ENCODE assay signal across 1 cellular context in the genomic region with DNA sequence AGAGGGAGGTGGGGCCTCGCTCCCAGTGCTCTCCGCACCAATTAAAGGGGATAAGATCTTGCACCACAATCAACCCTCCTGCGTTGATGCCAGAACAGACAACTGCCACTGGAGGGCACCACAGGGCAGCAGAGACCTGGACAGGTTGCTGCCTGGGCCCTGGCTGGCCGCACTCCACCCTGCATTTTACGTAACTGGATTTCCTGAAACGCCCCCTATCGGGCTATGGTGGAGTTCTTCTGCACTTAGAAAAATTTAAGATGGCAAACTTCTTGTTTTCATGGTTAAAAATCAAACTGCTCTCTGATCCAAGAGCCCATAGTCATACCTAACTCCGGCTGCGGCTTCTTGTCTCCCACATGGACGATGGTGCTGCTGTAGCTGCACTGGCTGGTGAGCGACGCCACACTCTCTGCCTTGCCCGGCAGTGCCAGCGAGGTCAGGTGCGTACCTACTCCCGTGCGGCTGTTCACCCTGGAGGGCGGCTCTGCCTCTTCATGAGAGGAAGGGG.
A peak's percentile ranks its signal among the peaks of the same experiment; 100 is the strongest.
TF ChIP-seq lines count a peak whose summit lies in the region.

No MANE protein-coding gene starts in this region.

TF ChIP-seq in HepG2, 621 proteins besides CTCF, POLR2A, EP300 and RAD21 (continued from another document and continues in another):
- TF ChIP-seq KLF12 (CRISPR knock-in tag; IDR thresholded peaks at IDR 0.05; ENCODE audit: borderline replicate concordance) (no peak), NFE2L1 (CRISPR knock-in tag; IDR thresholded peaks at IDR 0.05; ENCODE audit: borderline replicate concordance) (no peak), ZNF747 (CRISPR knock-in tag; IDR thresholded peaks at IDR 0.05; ENCODE audit: borderline replicate concordance) (0 out of 2 replicates have a peak, but pooled peaks have one; percentile 55), HOXA3 (CRISPR knock-in tag; IDR thresholded peaks at IDR 0.05) (peak; percentile 76; the same call in 1 of the 2 replicates), TGIF2 (CRISPR knock-in tag; IDR thresholded peaks at IDR 0.05) (no peak), KDM2A (CRISPR knock-in tag; IDR thresholded peaks at IDR 0.05; ENCODE audit: borderline replicate concordance, low read depth) (peak; percentile 89), MYNN (CRISPR knock-in tag; IDR thresholded peaks at IDR 0.05; ENCODE audit: low read depth) (0 out of 2 replicates have a peak, but pooled peaks have one; percentile 72), RXRB (CRISPR knock-in tag; IDR thresholded peaks at IDR 0.05; ENCODE audit: borderline replicate concordance) (peak; percentile 78; the same call in 1 of the 2 replicates), POGZ (CRISPR knock-in tag; IDR thresholded peaks at IDR 0.05) (peak; percentile 43; the same call in 1 of the 2 replicates), DR1 (CRISPR knock-in tag; IDR thresholded peaks at IDR 0.05) (peak; percentile 52; the same call in 1 of the 2 replicates), PHB2 (IDR thresholded peaks at IDR 0.05; ENCODE audit: partially characterized antibody) (no peak), CEBPG (CRISPR knock-in tag; IDR thresholded peaks at IDR 0.05) (peak; percentile 84), GTF3A (CRISPR knock-in tag; conservative IDR thresholded peaks at IDR 0.05) (no peak), ZFP1 (CRISPR knock-in tag; IDR thresholded peaks at IDR 0.05) (peak; percentile 85; the same call in 1 of the 2 replicates), ELF4 (CRISPR knock-in tag; IDR thresholded peaks at IDR 0.05; ENCODE audit: borderline replicate concordance) (no peak), ZSCAN21 (CRISPR knock-in tag; IDR thresholded peaks at IDR 0.05; ENCODE audit: borderline replicate concordance) (no peak), ZNF350 (CRISPR knock-in tag; IDR thresholded peaks at IDR 0.05; ENCODE audit: borderline replicate concordance, low read depth) (peak; percentile 84; the same call in 1 of the 2 replicates), HNRNPUL1 (IDR thresholded peaks at IDR 0.05; ENCODE audit: low read depth, low read length) (no peak), ZNF292 (CRISPR knock-in tag; IDR thresholded peaks at IDR 0.05; ENCODE audit: borderline replicate concordance, low read depth) (no peak), ZNF124 (CRISPR knock-in tag; IDR thresholded peaks at IDR 0.05) (peak; percentile 77; the same call in 1 of the 2 replicates), ZNF788 (CRISPR knock-in tag; IDR thresholded peaks at IDR 0.05; ENCODE audit: borderline replicate concordance) (peak; percentile 73; the same call in 1 of the 2 replicates), HNF4A (CRISPR knock-in tag; IDR thresholded peaks at IDR 0.05) (peak; percentile 61), ZNF567 (CRISPR knock-in tag; IDR thresholded peaks at IDR 0.05; ENCODE audit: borderline replicate concordance) (no peak), NFYC (CRISPR knock-in tag; IDR thresholded peaks at IDR 0.05) (0 out of 2 replicates have a peak, but pooled peaks have one; percentile 25), ZNF614 (CRISPR knock-in tag; IDR thresholded peaks at IDR 0.05; ENCODE audit: borderline replicate concordance) (peak; percentile 90; the same call in 1 of the 2 replicates), HES4 (CRISPR knock-in tag; IDR thresholded peaks at IDR 0.05; ENCODE audit: borderline replicate concordance) (no peak), PHF21A (CRISPR knock-in tag; IDR thresholded peaks at IDR 0.05) (peak; percentile 36; the same call in 1 of the 2 replicates), HNF4G (IDR thresholded peaks at IDR 0.05; ENCODE audit: borderline replicate concordance, low read depth, low read length) (0 out of 2 replicates have a peak, but pooled peaks have one; percentile 43), HNF4G (CRISPR knock-in tag; IDR thresholded peaks at IDR 0.05; ENCODE audit: borderline replicate concordance, low read depth) (no peak), CBX5 (CRISPR knock-in tag; IDR thresholded peaks at IDR 0.05; ENCODE audit: borderline replicate concordance) (peak; percentile 88; the same call in 1 of the 2 replicates), KDM4B (CRISPR knock-in tag; IDR thresholded peaks at IDR 0.05) (peak; percentile 64; the same call in 1 of the 2 replicates), ZNF772 (CRISPR knock-in tag; IDR thresholded peaks at IDR 0.05) (peak; percentile 64; the same call in 1 of the 2 replicates), MIER2 (CRISPR knock-in tag; IDR thresholded peaks at IDR 0.05) (peak; percentile 65; the same call in 1 of the 2 replicates), ZKSCAN1 (IDR thresholded peaks at IDR 0.05; ENCODE audit: low read length) (0 out of 2 replicates have a peak, but pooled peaks have one; percentile 44), SOX13 (IDR thresholded peaks at IDR 0.05) (no peak), SOX13 (CRISPR knock-in tag; conservative IDR thresholded peaks at IDR 0.05 in 1 of 2, IDR thresholded peaks at IDR 0.05 in 1 of 2) (peak in 1 of 2 experiments; percentile 39; a peak in 2 of 4 replicates)
- TF ChIP-seq, protein P1, sequence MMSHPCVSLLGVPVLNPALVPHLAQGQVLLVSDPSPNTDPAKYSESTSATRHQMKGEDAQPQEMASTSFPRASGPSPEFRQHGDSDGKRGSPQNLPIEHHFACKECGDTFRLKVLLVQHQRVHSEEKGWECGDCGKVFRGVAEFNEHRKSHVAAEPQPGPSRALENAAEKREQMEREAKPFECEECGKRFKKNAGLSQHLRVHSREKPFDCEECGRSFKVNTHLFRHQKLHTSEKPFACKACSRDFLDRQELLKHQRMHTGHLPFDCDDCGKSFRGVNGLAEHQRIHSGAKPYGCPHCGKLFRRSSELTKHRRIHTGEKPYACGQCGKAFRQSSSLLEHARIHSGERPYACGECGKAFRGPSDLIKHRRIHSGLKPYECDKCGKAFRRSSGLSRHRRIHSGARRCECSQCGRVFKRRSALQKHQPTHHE (CRISPR knock-in tag; IDR thresholded peaks at IDR 0.05; ENCODE audit: borderline replicate concordance): no peak
- TF ChIP-seq, protein P2, sequence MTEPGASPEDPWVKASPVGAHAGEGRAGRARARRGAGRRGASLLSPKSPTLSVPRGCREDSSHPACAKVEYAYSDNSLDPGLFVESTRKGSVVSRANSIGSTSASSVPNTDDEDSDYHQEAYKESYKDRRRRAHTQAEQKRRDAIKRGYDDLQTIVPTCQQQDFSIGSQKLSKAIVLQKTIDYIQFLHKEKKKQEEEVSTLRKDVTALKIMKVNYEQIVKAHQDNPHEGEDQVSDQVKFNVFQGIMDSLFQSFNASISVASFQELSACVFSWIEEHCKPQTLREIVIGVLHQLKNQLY (CRISPR knock-in tag; IDR thresholded peaks at IDR 0.05): 0 out of 2 replicates have a peak, but pooled peaks have one; percentile 23
- TF ChIP-seq, protein P3, sequence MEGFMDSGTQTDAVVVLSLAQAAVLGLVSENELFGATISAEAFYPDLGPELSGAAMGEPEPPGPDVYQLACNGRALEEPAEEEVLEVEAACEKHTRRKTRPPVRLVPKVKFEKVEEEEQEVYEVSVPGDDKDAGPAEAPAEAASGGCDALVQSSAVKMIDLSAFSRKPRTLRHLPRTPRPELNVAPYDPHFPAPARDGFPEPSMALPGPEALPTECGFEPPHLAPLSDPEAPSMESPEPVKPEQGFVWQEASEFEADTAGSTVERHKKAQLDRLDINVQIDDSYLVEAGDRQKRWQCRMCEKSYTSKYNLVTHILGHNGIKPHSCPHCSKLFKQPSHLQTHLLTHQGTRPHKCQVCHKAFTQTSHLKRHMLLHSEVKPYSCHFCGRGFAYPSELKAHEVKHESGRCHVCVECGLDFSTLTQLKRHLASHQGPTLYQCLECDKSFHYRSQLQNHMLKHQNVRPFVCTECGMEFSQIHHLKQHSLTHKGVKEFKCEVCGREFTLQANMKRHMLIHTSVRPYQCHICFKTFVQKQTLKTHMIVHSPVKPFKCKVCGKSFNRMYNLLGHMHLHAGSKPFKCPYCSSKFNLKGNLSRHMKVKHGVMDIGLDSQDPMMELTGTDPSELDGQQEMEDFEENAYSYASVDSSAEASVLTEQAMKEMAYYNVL (CRISPR knock-in tag; IDR thresholded peaks at IDR 0.05; ENCODE audit: borderline replicate concordance): peak; percentile 58
- TF ChIP-seq, protein P4, sequence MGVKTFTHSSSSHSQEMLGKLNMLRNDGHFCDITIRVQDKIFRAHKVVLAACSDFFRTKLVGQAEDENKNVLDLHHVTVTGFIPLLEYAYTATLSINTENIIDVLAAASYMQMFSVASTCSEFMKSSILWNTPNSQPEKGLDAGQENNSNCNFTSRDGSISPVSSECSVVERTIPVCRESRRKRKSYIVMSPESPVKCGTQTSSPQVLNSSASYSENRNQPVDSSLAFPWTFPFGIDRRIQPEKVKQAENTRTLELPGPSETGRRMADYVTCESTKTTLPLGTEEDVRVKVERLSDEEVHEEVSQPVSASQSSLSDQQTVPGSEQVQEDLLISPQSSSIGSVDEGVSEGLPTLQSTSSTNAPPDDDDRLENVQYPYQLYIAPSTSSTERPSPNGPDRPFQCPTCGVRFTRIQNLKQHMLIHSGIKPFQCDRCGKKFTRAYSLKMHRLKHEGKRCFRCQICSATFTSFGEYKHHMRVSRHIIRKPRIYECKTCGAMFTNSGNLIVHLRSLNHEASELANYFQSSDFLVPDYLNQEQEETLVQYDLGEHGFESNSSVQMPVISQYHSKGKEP (CRISPR knock-in tag; IDR thresholded peaks at IDR 0.05): peak; percentile 77; the same call in 1 of the 2 replicates
- TF ChIP-seq, protein P5, sequence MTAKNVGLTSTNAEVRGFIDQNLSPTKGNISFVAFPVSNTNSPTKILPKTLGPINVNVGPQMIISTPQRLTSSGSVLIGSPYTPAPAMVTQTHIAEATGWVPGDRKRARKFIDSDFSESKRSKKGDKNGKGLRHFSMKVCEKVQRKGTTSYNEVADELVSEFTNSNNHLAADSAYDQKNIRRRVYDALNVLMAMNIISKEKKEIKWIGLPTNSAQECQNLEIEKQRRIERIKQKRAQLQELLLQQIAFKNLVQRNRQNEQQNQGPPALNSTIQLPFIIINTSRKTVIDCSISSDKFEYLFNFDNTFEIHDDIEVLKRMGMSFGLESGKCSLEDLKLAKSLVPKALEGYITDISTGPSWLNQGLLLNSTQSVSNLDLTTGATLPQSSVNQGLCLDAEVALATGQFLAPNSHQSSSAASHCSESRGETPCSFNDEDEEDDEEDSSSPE (CRISPR knock-in tag; IDR thresholded peaks at IDR 0.05): 0 out of 2 replicates have a peak, but pooled peaks have one; percentile 13
- TF ChIP-seq, protein P6, sequence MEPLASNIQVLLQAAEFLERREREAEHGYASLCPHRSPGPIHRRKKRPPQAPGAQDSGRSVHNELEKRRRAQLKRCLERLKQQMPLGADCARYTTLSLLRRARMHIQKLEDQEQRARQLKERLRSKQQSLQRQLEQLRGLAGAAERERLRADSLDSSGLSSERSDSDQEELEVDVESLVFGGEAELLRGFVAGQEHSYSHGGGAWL (CRISPR knock-in tag; IDR thresholded peaks at IDR 0.05): peak; percentile 48; the same call in 1 of the 2 replicates
- TF ChIP-seq, protein P7, sequence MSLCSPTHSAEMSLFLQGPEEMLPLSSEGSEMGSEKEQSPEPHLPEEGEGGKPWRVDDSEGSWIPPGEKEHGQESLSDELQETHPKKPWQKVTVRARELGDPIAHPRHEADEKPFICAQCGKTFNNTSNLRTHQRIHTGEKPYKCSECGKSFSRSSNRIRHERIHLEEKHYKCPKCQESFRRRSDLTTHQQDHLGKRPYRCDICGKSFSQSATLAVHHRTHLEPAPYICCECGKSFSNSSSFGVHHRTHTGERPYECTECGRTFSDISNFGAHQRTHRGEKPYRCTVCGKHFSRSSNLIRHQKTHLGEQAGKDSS (CRISPR knock-in tag; IDR thresholded peaks at IDR 0.05; ENCODE audit: borderline replicate concordance, low read depth): peak; percentile 63; the same call in 1 of the 2 replicates
- TF ChIP-seq, protein P8, sequence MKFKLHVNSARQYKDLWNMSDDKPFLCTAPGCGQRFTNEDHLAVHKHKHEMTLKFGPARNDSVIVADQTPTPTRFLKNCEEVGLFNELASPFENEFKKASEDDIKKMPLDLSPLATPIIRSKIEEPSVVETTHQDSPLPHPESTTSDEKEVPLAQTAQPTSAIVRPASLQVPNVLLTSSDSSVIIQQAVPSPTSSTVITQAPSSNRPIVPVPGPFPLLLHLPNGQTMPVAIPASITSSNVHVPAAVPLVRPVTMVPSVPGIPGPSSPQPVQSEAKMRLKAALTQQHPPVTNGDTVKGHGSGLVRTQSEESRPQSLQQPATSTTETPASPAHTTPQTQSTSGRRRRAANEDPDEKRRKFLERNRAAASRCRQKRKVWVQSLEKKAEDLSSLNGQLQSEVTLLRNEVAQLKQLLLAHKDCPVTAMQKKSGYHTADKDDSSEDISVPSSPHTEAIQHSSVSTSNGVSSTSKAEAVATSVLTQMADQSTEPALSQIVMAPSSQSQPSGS (CRISPR knock-in tag; IDR thresholded peaks at IDR 0.05): peak; percentile 85
- TF ChIP-seq, protein P9, sequence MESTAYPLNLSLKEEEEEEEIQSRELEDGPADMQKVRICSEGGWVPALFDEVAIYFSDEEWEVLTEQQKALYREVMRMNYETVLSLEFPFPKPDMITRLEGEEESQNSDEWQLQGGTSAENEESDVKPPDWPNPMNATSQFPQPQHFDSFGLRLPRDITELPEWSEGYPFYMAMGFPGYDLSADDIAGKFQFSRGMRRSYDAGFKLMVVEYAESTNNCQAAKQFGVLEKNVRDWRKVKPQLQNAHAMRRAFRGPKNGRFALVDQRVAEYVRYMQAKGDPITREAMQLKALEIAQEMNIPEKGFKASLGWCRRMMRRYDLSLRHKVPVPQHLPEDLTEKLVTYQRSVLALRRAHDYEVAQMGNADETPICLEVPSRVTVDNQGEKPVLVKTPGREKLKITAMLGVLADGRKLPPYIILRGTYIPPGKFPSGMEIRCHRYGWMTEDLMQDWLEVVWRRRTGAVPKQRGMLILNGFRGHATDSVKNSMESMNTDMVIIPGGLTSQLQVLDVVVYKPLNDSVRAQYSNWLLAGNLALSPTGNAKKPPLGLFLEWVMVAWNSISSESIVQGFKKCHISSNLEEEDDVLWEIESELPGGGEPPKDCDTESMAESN (CRISPR knock-in tag; conservative IDR thresholded peaks at IDR 0.05): peak; percentile 65; the same call in 1 of the 2 replicates
- TF ChIP-seq, protein P10, sequence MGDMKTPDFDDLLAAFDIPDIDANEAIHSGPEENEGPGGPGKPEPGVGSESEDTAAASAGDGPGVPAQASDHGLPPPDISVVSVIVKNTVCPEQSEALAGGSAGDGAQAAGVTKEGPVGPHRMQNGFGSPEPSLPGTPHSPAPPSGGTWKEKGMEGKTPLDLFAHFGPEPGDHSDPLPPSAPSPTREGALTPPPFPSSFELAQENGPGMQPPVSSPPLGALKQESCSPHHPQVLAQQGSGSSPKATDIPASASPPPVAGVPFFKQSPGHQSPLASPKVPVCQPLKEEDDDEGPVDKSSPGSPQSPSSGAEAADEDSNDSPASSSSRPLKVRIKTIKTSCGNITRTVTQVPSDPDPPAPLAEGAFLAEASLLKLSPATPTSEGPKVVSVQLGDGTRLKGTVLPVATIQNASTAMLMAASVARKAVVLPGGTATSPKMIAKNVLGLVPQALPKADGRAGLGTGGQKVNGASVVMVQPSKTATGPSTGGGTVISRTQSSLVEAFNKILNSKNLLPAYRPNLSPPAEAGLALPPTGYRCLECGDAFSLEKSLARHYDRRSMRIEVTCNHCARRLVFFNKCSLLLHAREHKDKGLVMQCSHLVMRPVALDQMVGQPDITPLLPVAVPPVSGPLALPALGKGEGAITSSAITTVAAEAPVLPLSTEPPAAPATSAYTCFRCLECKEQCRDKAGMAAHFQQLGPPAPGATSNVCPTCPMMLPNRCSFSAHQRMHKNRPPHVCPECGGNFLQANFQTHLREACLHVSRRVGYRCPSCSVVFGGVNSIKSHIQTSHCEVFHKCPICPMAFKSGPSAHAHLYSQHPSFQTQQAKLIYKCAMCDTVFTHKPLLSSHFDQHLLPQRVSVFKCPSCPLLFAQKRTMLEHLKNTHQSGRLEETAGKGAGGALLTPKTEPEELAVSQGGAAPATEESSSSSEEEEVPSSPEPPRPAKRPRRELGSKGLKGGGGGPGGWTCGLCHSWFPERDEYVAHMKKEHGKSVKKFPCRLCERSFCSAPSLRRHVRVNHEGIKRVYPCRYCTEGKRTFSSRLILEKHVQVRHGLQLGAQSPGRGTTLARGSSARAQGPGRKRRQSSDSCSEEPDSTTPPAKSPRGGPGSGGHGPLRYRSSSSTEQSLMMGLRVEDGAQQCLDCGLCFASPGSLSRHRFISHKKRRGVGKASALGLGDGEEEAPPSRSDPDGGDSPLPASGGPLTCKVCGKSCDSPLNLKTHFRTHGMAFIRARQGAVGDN (CRISPR knock-in tag; IDR thresholded peaks at IDR 0.05): peak; percentile 72
